Comparison of ENCODE assay signal across 16 cellular contexts in the genomic region with DNA sequence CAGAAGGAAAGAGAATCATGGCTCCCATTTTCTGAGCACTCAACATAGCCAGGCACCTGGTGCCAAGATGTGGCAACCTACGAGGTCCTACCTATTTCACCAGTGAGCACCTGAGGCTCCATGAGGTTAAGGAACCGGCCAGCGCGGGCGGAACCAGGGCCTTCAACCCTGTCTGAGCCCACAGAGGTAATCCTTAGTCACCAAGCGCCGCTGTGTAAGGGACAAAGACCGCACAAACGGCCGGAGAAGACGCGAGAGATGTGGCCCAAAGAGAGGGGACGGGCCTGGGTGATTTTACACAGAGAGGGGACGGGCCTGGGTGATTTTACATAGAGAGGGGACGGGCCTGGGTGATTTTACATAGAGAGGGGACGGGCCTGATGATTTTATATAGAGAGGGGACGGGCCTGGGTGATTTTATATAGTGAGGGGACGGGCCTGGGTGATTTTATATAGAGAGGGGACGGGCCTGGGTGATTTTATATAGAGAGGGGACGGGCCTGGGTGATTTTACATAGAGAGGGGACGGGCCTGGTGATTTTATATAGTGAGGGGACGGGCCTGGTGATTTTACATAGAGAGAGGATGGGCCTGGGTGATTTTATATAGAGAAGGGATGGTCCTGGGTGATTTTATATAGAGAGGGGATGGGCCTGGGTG.
DNase-seq lines count a peak whose midpoint lies in the region; ATAC-seq, FAIRE-seq and TF ChIP-seq lines count a peak whose summit lies in the region.
"Had no signal": no experiment of that assay in that cellular context is flagged by ENCODE, and none has a peak within 500 bp of the region (broad histone marks: within the 10 kb centered on the region; RNA-seq: fewer than 3 reads in every experiment).

No MANE protein-coding gene starts in this region.

- H3K56ac ChIP-seq in IMR-90 (ENCODE audit: extremely low read depth, insufficient read depth, low read length) (no peak overlapping the region), H1 (replicated peaks; ENCODE audit: insufficient read length, low read depth, low read length) (no peak overlapping the region)

- H3K9ac ChIP-seq in IMR-90 (ENCODE audit: low read depth, low read length): no peak overlapping the region
- H3K9ac ChIP-seq in H1 (replicated peaks in 1 of 4; ENCODE audit: extremely low read depth in 1 of 4, low read depth in 3 of 4, low read length in 3 of 4): peak overlapping the region in 3 of 4 experiments; percentile 3 to 70 (median 30); a peak in 5 of 7 replicates
- H3K9ac ChIP-seq in neural progenitor cell: no peak overlapping the region

- DNase-seq in activated CD4-positive, alpha-beta T cell treated with anti-CD3 and anti-CD28 coated beads, Interleukin-2, amount 10 ng/mL, durations not matched to agents 24 days and 14 days: no peak
- no peak for DNase-seq in activated CD4-positive, alpha-beta T cell treated with anti-CD3 and anti-CD28 coated beads for 1 hour
- DNase-seq in IMR-90 (no peak), H1 (ENCODE audit: low read depth in 1 of 2, low spot score in 2 of 2) (peak in 1 of 2 experiments; percentile 62), neural progenitor cell (ENCODE audit: low spot score) (no peak), esophagus squamous epithelium (lab: John Stamatoyannopoulos, UW) (no peak)
- DNase-seq in stimulated activated CD4-positive, alpha-beta T cell treated with anti-CD3 and anti-CD28 coated beads, Interleukin-4, amount 100 ng/mL, for 24 hours: no peak
- DNase-seq: DMS 273 treated with DMSO at 0.1 percent for 48 hours, NCI-H1694, NCI-H446 treated with DMSO at 0.1 percent for 48 hours had no signal

- H2AK5ac ChIP-seq in IMR-90 (ENCODE audit: low read depth, low read length): no peak overlapping the region
- 0 out of 2 replicates have a peak overlapping the region, but pooled peaks have one; percentile 6 for H2AK5ac ChIP-seq in H1 (ENCODE audit: low read depth, low read length)

- peaks cover 10% of the 10 kb centered on the region for H3F3A ChIP-seq in neural progenitor cell (ENCODE audit: low read depth)

- H4K91ac ChIP-seq in IMR-90 (ENCODE audit: insufficient read depth, low read depth, low read length) (no peak overlapping the region), H1 (replicated peaks; ENCODE audit: insufficient read length, low read length) (peak overlapping the region; percentile 85)

- H3K4me1 Mint-ChIP-seq in activated CD4-positive, alpha-beta T cell treated with anti-CD3 and anti-CD28 coated beads, Interleukin-2, amount 10 ng/mL, durations not matched to agents 24 days and 14 days: peaks cover 18% of the 10 kb centered on the region
- H3K4me1 Mint-ChIP-seq in neural progenitor cell: peaks cover 11% of the 10 kb centered on the region

- H3K27me3 ChIP-seq in IMR-90 (ENCODE audit: control insufficient read depth, insufficient read depth, low read length) (peaks cover 5% of the 10 kb centered on the region), H1 (replicated peaks in 1 of 4; ENCODE audit: control insufficient read depth in 3 of 4, extremely low read depth in 1 of 4, insufficient read depth in 3 of 4, low read length in 3 of 4) (no peaks in the 10 kb centered on the region), neural progenitor cell (peaks cover 35% of the 10 kb centered on the region), esophagus squamous epithelium (peaks cover 0 to 61% (median 0%) of the 10 kb centered on the region in 4 donors)
- H3K27me3 ChIP-seq: thyroid gland had no signal

- no peak for ATAC-seq in IMR-90 (ENCODE audit: low read depth)
- ATAC-seq in HG02759 (IDR thresholded peaks at IDR 0.05; ENCODE audit: unreplicated experiment): no peak

- peaks cover 7% of the 10 kb centered on the region; the same call in 1 of the 2 replicates for H3K9me1 ChIP-seq in IMR-90 (ENCODE audit: insufficient read depth, low read length)

- no TSS peak for BruUV-seq in IMR-90 (replicated peaks; lab: Mats Ljungman, UMichigan)

- H3K14ac ChIP-seq in IMR-90 (replicated peaks; ENCODE audit: low read depth, low read length) (no peak overlapping the region), H1 (ENCODE audit: insufficient read length) (no peak overlapping the region)

- H3K4me1 ChIP-seq in IMR-90 (ENCODE audit: control insufficient read depth, insufficient read depth, low read length) (peaks cover 17% of the 10 kb centered on the region), H1 (replicated peaks in 1 of 4; ENCODE audit: control insufficient read depth in 3 of 4, insufficient read depth in 4 of 4, low read length in 3 of 4) (peaks cover 9 to 32% (median 20%) of the 10 kb centered on the region in 4 experiments), neural progenitor cell (peaks cover 8% of the 10 kb centered on the region), esophagus squamous epithelium (peaks cover 5 to 38% (median 11%) of the 10 kb centered on the region in 3 donors)

- H2BK5ac ChIP-seq in IMR-90 (ENCODE audit: low read depth, low read length, poor library complexity, severe bottlenecking) (no peak overlapping the region), H1 (ENCODE audit: low read depth, low read length) (peak overlapping the region; percentile 100)

- dilution Hi-C loops in IMR-90 (cut with HindIII; ENCODE audit: low sequenced_read_pairs, unreplicated experiment): no loop called here

- H3K79me2 ChIP-seq in H1 (ENCODE audit: control insufficient read depth in 1 of 2, insufficient read depth in 2 of 2, low read length in 2 of 2): no peaks in the 10 kb centered on the region
- no peaks in the 10 kb centered on the region for H3K79me2 ChIP-seq in neural progenitor cell (ENCODE audit: low read depth)

- no peak overlapping the region for H2BK15ac ChIP-seq in IMR-90 (ENCODE audit: low read depth, low read length)
- H2BK15ac ChIP-seq in H1 (ENCODE audit: low read length): no peak overlapping the region; the same call in 1 of the 2 replicates

- H4K20me1 ChIP-seq in IMR-90 (ENCODE audit: insufficient read depth, low read length): no peaks in the 10 kb centered on the region; the same call in 1 of the 2 replicates
- no peaks in the 10 kb centered on the region for H4K20me1 ChIP-seq in H1 (replicated peaks in 1 of 2; ENCODE audit: control insufficient read depth in 1 of 2, insufficient read depth in 2 of 2, low read length in 2 of 2)
- no peaks in the 10 kb centered on the region for H4K20me1 ChIP-seq in neural progenitor cell (ENCODE audit: low read depth)

- H4K8ac ChIP-seq in IMR-90 (ENCODE audit: low read depth in 2 of 2, low read length in 2 of 2): no peak overlapping the region; a peak in 1 of 4 replicates
- H4K8ac ChIP-seq in H1 (ENCODE audit: extremely low read depth, insufficient read depth, low read length): peak overlapping the region; percentile 89

- H3K4me3 Mint-ChIP-seq in activated CD4-positive, alpha-beta T cell treated with anti-CD3 and anti-CD28 coated beads, Interleukin-2, amount 10 ng/mL, durations not matched to agents 24 days and 14 days: no peak overlapping the region
- H3K4me3 Mint-ChIP-seq in neural progenitor cell: no peak overlapping the region
- H3K4me3 Mint-ChIP-seq: activated B cell treated with CpG ODN at 0.5 μM for 24 hours had no signal

- no peak overlapping the region for H3K4ac ChIP-seq in IMR-90 (ENCODE audit: low read depth, low read length)
- H3K4ac ChIP-seq in H1 (replicated peaks; ENCODE audit: insufficient read length, low read depth, low read length): peak overlapping the region; percentile 47

- H3K18ac ChIP-seq in IMR-90 (ENCODE audit: low read depth, low read length) (no peak overlapping the region), H1 (ENCODE audit: extremely low read depth, low read length) (peak overlapping the region; percentile 94)

- TF ChIP-seq EP300 in H1 (IDR thresholded peaks at IDR 0.05; ENCODE audit: borderline replicate concordance in 1 of 2, low read depth in 2 of 2, low read length in 2 of 2): no peak

- no peaks in the 10 kb centered on the region for H3K9me3 Mint-ChIP-seq in activated CD4-positive, alpha-beta T cell treated with anti-CD3 and anti-CD28 coated beads, Interleukin-2, amount 10 ng/mL, durations not matched to agents 24 days and 14 days
- no peaks in the 10 kb centered on the region for H3K9me3 Mint-ChIP-seq in neural progenitor cell
- H3K9me3 Mint-ChIP-seq: activated B cell treated with CpG ODN at 0.5 μM for 24 hours had no signal

- no peak for TF ChIP-seq RAD21 in IMR-90 (IDR thresholded peaks at IDR 0.05; ENCODE audit: low read length)
- TF ChIP-seq RAD21 in H1 (IDR thresholded peaks at IDR 0.05 in 1 of 2, conservative IDR thresholded peaks at IDR 0.05 in 1 of 2; ENCODE audit: low read depth in 2 of 2, low read length in 2 of 2): no peak

- no peak overlapping the region for H2AK9ac ChIP-seq in IMR-90 (replicated peaks; ENCODE audit: low read depth, low read length, poor library complexity)

- H3K23ac ChIP-seq in IMR-90 (ENCODE audit: low read depth, low read length) (no peak overlapping the region), H1 (ENCODE audit: insufficient read length) (no peak overlapping the region)

- intact Hi-C loops in activated CD4-positive, alpha-beta T cell treated with anti-CD3 and anti-CD28 coated beads, Interleukin-2, amount 10 ng/mL, durations not matched to agents 24 days and 14 days (cut with micrococcal nuclease): loop anchor here (1.0 to 10.0 kb wide), 7 partner anchors 39 to 697 kb away; no protein-coding TSS in a partner anchor
- intact Hi-C loops in IMR-90 (cut with micrococcal nuclease) (loop anchor here (1.0 to 10.0 kb wide), 3 partner anchors 292 to 697 kb away; no protein-coding TSS in a partner anchor), esophagus squamous epithelium (cut with DNase I) (no loop called here)

- H3K4me3 ChIP-seq in IMR-90 (ENCODE audit: insufficient read depth, low read depth, low read length): no peak overlapping the region
- peak overlapping the region; percentile 44 to 63 (median 52) for H3K4me3 ChIP-seq in H1 (ENCODE audit: extremely low read depth in 1 of 4, insufficient read depth in 2 of 4, low read depth in 3 of 4, low read length in 4 of 4)
- no peak overlapping the region for H3K4me3 ChIP-seq in neural progenitor cell
- peak overlapping the region in 1 of 4 donors; percentile 52 for H3K4me3 ChIP-seq in esophagus squamous epithelium
- H3K4me3 ChIP-seq: skin epidermis, thyroid gland had no signal

- H3K9me3 ChIP-seq in IMR-90 (ENCODE audit: control insufficient read depth, insufficient read depth, low read length) (no peaks in the 10 kb centered on the region), H1 (ENCODE audit: insufficient read depth in 2 of 2, low read depth in 1 of 2, low read length in 1 of 2) (peaks cover under 1 to 1% of the 10 kb centered on the region in 2 experiments; a peak in 2 of 4 replicates), neural progenitor cell (ENCODE audit: low read depth) (no peaks in the 10 kb centered on the region), esophagus squamous epithelium (no peaks in the 10 kb centered on the region)
- H3K9me3 ChIP-seq: lower lobe of right lung, thyroid gland had no signal

- H2BK12ac ChIP-seq in H1 (ENCODE audit: low read depth, low read length): 0 out of 2 replicates have a peak overlapping the region, but pooled peaks have one; percentile 29

- TF ChIP-seq CTCF in IMR-90 (conservative IDR thresholded peaks at IDR 0.05; ENCODE audit: low read depth, low read length) (no peak), H1 (IDR thresholded peaks at IDR 0.05; ENCODE audit: control extremely low read depth in 1 of 3, insufficient read depth in 1 of 3, low read depth in 1 of 3, low read length in 3 of 3) (no peak), neural progenitor cell (IDR thresholded peaks at IDR 0.05) (no peak), esophagus squamous epithelium (IDR thresholded peaks at IDR 0.05) (no peak)

- H2BK120ac ChIP-seq in IMR-90 (ENCODE audit: low read depth, low read length): no peak overlapping the region
- no peak overlapping the region for H2BK120ac ChIP-seq in H1 (replicated peaks; ENCODE audit: low read depth, low read length)

- H2AFZ ChIP-seq in IMR-90 (replicated peaks; ENCODE audit: low read length, poor library complexity) (peak overlapping the region; percentile 84), H1 (ENCODE audit: low read length) (no peak overlapping the region), neural progenitor cell (replicated peaks) (peak overlapping the region; percentile 54)

- H2BK20ac ChIP-seq in IMR-90 (ENCODE audit: low read depth, low read length) (no peak overlapping the region), H1 (ENCODE audit: low read length) (no peak overlapping the region)

- no peak for TF ChIP-seq POLR2A in IMR-90 (IDR thresholded peaks at IDR 0.05; ENCODE audit: low read depth, low read length)
- no peak for TF ChIP-seq POLR2A in H1 (IDR thresholded peaks at IDR 0.05; ENCODE audit: control extremely low read depth in 1 of 2, low read depth in 2 of 2, low read length in 2 of 2)
- no peak for TF ChIP-seq POLR2A in esophagus squamous epithelium (IDR thresholded peaks at IDR 0.05)

- no peak for FAIRE-seq in H1 (lab: Jason Lieb, UNC)

- H3K79me1 ChIP-seq in IMR-90 (ENCODE audit: low read depth in 1 of 2, low read length in 2 of 2) (no peaks in the 10 kb centered on the region), H1 (ENCODE audit: low read depth, low read length) (no peaks in the 10 kb centered on the region)

- H3K36me3 Mint-ChIP-seq in activated CD4-positive, alpha-beta T cell treated with anti-CD3 and anti-CD28 coated beads, Interleukin-2, amount 10 ng/mL, durations not matched to agents 24 days and 14 days (ENCODE audit: low read depth): no peaks in the 10 kb centered on the region
- no peaks in the 10 kb centered on the region for H3K36me3 Mint-ChIP-seq in neural progenitor cell

- peaks cover 18% of the 10 kb centered on the region for H3K23me2 ChIP-seq in H1 (ENCODE audit: low read depth, low read length)

- POLR2A ChIA-PET in IMR-90 (lab: Charles Lee; ENCODE audit: unreplicated experiment): no interaction called here
- POLR2A ChIA-PET in H1 (lab: Charles Lee; ENCODE audit: partially characterized antibody): interaction anchor here (0.5 to 3.7 kb wide), 22 partner anchors 9 to 1369 kb away, joined by 3 to 29 read pairs (median 4); no protein-coding TSS in a partner anchor

- H3K27ac Mint-ChIP-seq in activated CD4-positive, alpha-beta T cell treated with anti-CD3 and anti-CD28 coated beads, Interleukin-2, amount 10 ng/mL, durations not matched to agents 24 days and 14 days: peak overlapping the region; percentile 30
- H3K27ac Mint-ChIP-seq in neural progenitor cell: no peak overlapping the region
- H3K27ac Mint-ChIP-seq: activated B cell treated with CpG ODN at 0.5 μM for 24 hours had no signal

- H3K27ac ChIP-seq in IMR-90 (ENCODE audit: insufficient read depth, low read length): no peak overlapping the region
- peak overlapping the region; percentile 95; the same call in 1 of the 2 replicates for H3K27ac ChIP-seq in H1 (ENCODE audit: low read depth, low read length)
- H3K27ac ChIP-seq in neural progenitor cell: no peak overlapping the region
- H3K27ac ChIP-seq in esophagus squamous epithelium: peak overlapping the region in 2 of 4 donors; percentile 71 to 79
- H3K27ac ChIP-seq: 22Rv1, lower lobe of right lung, thyroid gland had no signal

- H3K36me3 ChIP-seq in IMR-90 (ENCODE audit: control insufficient read depth, insufficient read depth, low read length) (no peaks in the 10 kb centered on the region), H1 (ENCODE audit: control insufficient read depth in 2 of 4, insufficient read depth in 4 of 4, low read length in 3 of 4) (no peaks in the 10 kb centered on the region), neural progenitor cell (no peaks in the 10 kb centered on the region), esophagus squamous epithelium (no peaks in the 10 kb centered on the region)
- H3K36me3 ChIP-seq: lower lobe of right lung, thyroid gland had no signal

- in situ Hi-C loops in IMR-90 (cut with MboI; ENCODE audit: low sequenced_read_pairs): loop anchor here (10.0 kb wide), 2 partner anchors 297 to 377 kb away; a partner anchor contains a TSS

- no peaks in the 10 kb centered on the region for H3K27me3 Mint-ChIP-seq in activated CD4-positive, alpha-beta T cell treated with anti-CD3 and anti-CD28 coated beads, Interleukin-2, amount 10 ng/mL, durations not matched to agents 24 days and 14 days
- peaks cover 2% of the 10 kb centered on the region for H3K27me3 Mint-ChIP-seq in neural progenitor cell (ENCODE audit: insufficient read depth, low read depth)

- CTCF ChIA-PET in IMR-90 (lab: Yijun Ruan, JAX) (no interaction called here), H1 (lab: Charles Lee; ENCODE audit: partially characterized antibody) (interaction anchor here (1.0 to 4.3 kb wide), 7 partner anchors 16 to 302 kb away, joined by 3 to 25 read pairs (median 6); no protein-coding TSS in a partner anchor)

- H3K4me2 ChIP-seq in IMR-90 (ENCODE audit: low read depth, low read length) (no peak overlapping the region), H1 (ENCODE audit: insufficient read depth in 1 of 2, low read depth in 2 of 2, low read length in 2 of 2) (peak overlapping the region; percentile 94), neural progenitor cell (peak overlapping the region; percentile 50)

- WGBS in IMR-90 (ENCODE audit: extremely low coverage in 2 of 2, insufficient read length in 1 of 2), 2 experiments: 89% methylated on average over 15 of the region's 22 CpGs; no CpG with 5 or more reads in 1 of the 2 experiments
- 44% methylated on average over 22 of the region's 22 CpGs; no CpG with 5 or more reads in 1 of the 2 experiments for WGBS in H1 (ENCODE audit: extremely low coverage in 1 of 2, insufficient coverage in 1 of 2, insufficient read length in 1 of 2, insufficient replicate concordance in 2 of 2, low coverage in 1 of 2, low lambda C conversion rate in 2 of 2, missing lambda C conversion rate in 1 of 2), 2 experiments
- WGBS in esophagus squamous epithelium, 2 donors: 81 to 86% methylated on average over 16 to 22 of the region's 22 CpGs

- H4K5ac ChIP-seq in IMR-90 (ENCODE audit: low read depth, low read length) (no peak overlapping the region), H1 (ENCODE audit: insufficient read length, low read depth, low read length) (peak overlapping the region; percentile 12)

Comparison
In these comparisons a context has a peak if more than half of its experiments do, and no peak if none do; other contexts are left out.
1. H3K4me3 ChIP-seq: peak in H1 (4 of 4); none in IMR-90 (single experiment) and neural progenitor cell (single experiment).
2. H3K9ac ChIP-seq: peak in H1 (3 of 4); none in IMR-90 (single experiment) and neural progenitor cell (single experiment).